Comparison of ENCODE assay signal across 13 cellular contexts in genomic region chr12:102735104-102735503, GRCh38.
DNase-seq lines count a peak whose midpoint lies in the region; ATAC-seq and TF ChIP-seq lines count a peak whose summit lies in the region.
"Had no signal": no experiment of that assay in that cellular context is flagged by ENCODE, and none has a peak within 500 bp of the region (broad histone marks: within the 10 kb centered on the region; RNA-seq: fewer than 3 reads in every experiment).

No MANE protein-coding gene starts in this region.

- H3K4me1 Mint-ChIP-seq in activated naive CD8-positive, alpha-beta T cell treated with anti-CD3 and anti-CD28 coated beads for 36 hours, result peaks cover 2% of the 10 kb centered on the region
- H3K4me1 Mint-ChIP-seq in activated naive CD8-positive, alpha-beta T cell treated with anti-CD3 and anti-CD28 coated beads, Interleukin-2, amount 50 U/mL, for 24 hours, result no peaks in the 10 kb centered on the region
- no peaks in the 10 kb centered on the region for H3K4me1 Mint-ChIP-seq in CD4-positive, alpha-beta T cell (ENCODE audit: low read depth)

- H3K27me3 Mint-ChIP-seq in activated naive CD8-positive, alpha-beta T cell treated with anti-CD3 and anti-CD28 coated beads for 36 hours, result peaks cover 7% of the 10 kb centered on the region
- no peaks in the 10 kb centered on the region for H3K27me3 Mint-ChIP-seq in activated naive CD8-positive, alpha-beta T cell treated with anti-CD3 and anti-CD28 coated beads, Interleukin-2, amount 50 U/mL, for 24 hours
- no peaks in the 10 kb centered on the region for H3K27me3 Mint-ChIP-seq in CD4-positive, alpha-beta T cell
- H3K27me3 Mint-ChIP-seq: type B pancreatic cell had no signal

- H3K27ac Mint-ChIP-seq in activated naive CD8-positive, alpha-beta T cell treated with anti-CD3 and anti-CD28 coated beads for 36 hours, result peak overlapping the region; percentile 54
- no peak overlapping the region for H3K27ac Mint-ChIP-seq in activated naive CD8-positive, alpha-beta T cell treated with anti-CD3 and anti-CD28 coated beads, Interleukin-2, amount 50 U/mL, for 24 hours
- no peak overlapping the region for H3K27ac Mint-ChIP-seq in CD4-positive, alpha-beta T cell
- H3K27ac Mint-ChIP-seq: activated naive CD4-positive, alpha-beta T cell treated with anti-CD3 and anti-CD28 coated beads for 36 hours; type B pancreatic cell had no signal

- no peaks in the 10 kb centered on the region for H3K27me3 ChIP-seq in CD4-positive, alpha-beta T cell (ENCODE audit: control insufficient read depth, insufficient read depth, low read length)

- intact Hi-C loops in CD4-positive, alpha-beta T cell (cut with DNase I, micrococcal nuclease), result no loop called here

- no peak for ATAC-seq in activated naive CD8-positive, alpha-beta T cell treated with anti-CD3 and anti-CD28 coated beads, Interleukin-2, amount 50 U/mL, for 24 hours
- ATAC-seq in HG02798 (IDR thresholded peaks at IDR 0.05; ENCODE audit: poor library complexity, unreplicated experiment) (peak; percentile 93), HG03575 (IDR thresholded peaks at IDR 0.05; ENCODE audit: extremely low read depth, insufficient number of reproducible peaks, low FRiP score, unreplicated experiment) (peak; percentile 76)
- no peak for ATAC-seq in CD4-positive, alpha-beta T cell (ENCODE audit: poor library complexity)

- CTCF ChIA-PET in CD4-positive, alpha-beta T cell (lab: Charles Lee), result no interaction called here

- DNase-seq in activated naive CD8-positive, alpha-beta T cell treated with anti-CD3 and anti-CD28 coated beads for 36 hours, result no peak
- DNase-seq in activated naive CD8-positive, alpha-beta T cell treated with anti-CD3 and anti-CD28 coated beads, Interleukin-2, amount 50 U/mL, for 24 hours, result no peak
- DNase-seq in stimulated activated CD4-positive, alpha-beta T cell treated with anti-CD3 and anti-CD28 coated beads, Interleukin-4, amount 100 ng/mL, for 24 hours, result no peak
- DNase-seq in CD4-positive, alpha-beta T cell, result no peak
- DNase-seq in cerebellar cortex (ENCODE audit: low spot score), result no peak
- no peak for DNase-seq in activated naive CD4-positive, alpha-beta T cell (lab: John Stamatoyannopoulos, UW)
- DNase-seq: activated naive CD4-positive, alpha-beta T cell treated with anti-CD3 and anti-CD28 coated beads for 36 hours; effector CD4-positive, alpha-beta T cell; Karpas-422; stimulated activated CD4-positive, alpha-beta T cell treated with anti-CD3 and anti-CD28 coated beads, Interleukin-4, amount 100 ng/mL, for 1 hour had no signal

- H3K27ac ChIP-seq in CD4-positive, alpha-beta T cell (ENCODE audit: low read depth, low read length), result no peak overlapping the region

- H3K9me3 Mint-ChIP-seq in activated naive CD8-positive, alpha-beta T cell treated with anti-CD3 and anti-CD28 coated beads for 36 hours, result peaks cover 5% of the 10 kb centered on the region
- H3K9me3 Mint-ChIP-seq in activated naive CD8-positive, alpha-beta T cell treated with anti-CD3 and anti-CD28 coated beads, Interleukin-2, amount 50 U/mL, for 24 hours, result peaks cover 8% of the 10 kb centered on the region
- H3K9me3 Mint-ChIP-seq in CD4-positive, alpha-beta T cell, result peaks cover 6% of the 10 kb centered on the region
- H3K9me3 Mint-ChIP-seq: type B pancreatic cell had no signal

- no peak for TF ChIP-seq CTCF in CD4-positive, alpha-beta T cell (IDR thresholded peaks at IDR 0.05)

- H3K9me3 ChIP-seq in CD4-positive, alpha-beta T cell (ENCODE audit: control insufficient read depth, low read length), result no peaks in the 10 kb centered on the region

- POLR2A ChIA-PET in CD4-positive, alpha-beta T cell (lab: Charles Lee), result no interaction called here

- H3K36me3 Mint-ChIP-seq in activated naive CD8-positive, alpha-beta T cell treated with anti-CD3 and anti-CD28 coated beads for 36 hours, result peaks cover 2% of the 10 kb centered on the region
- no peaks in the 10 kb centered on the region for H3K36me3 Mint-ChIP-seq in activated naive CD8-positive, alpha-beta T cell treated with anti-CD3 and anti-CD28 coated beads, Interleukin-2, amount 50 U/mL, for 24 hours (ENCODE audit: low read depth)
- H3K36me3 Mint-ChIP-seq in CD4-positive, alpha-beta T cell (ENCODE audit: low read depth), result no peaks in the 10 kb centered on the region
- H3K36me3 Mint-ChIP-seq: type B pancreatic cell had no signal

- H3K4me3 Mint-ChIP-seq in activated naive CD8-positive, alpha-beta T cell treated with anti-CD3 and anti-CD28 coated beads for 36 hours, result no peak overlapping the region
- no peak overlapping the region for H3K4me3 Mint-ChIP-seq in activated naive CD8-positive, alpha-beta T cell treated with anti-CD3 and anti-CD28 coated beads, Interleukin-2, amount 50 U/mL, for 24 hours
- no peak overlapping the region for H3K4me3 Mint-ChIP-seq in CD4-positive, alpha-beta T cell
- H3K4me3 Mint-ChIP-seq: activated naive CD4-positive, alpha-beta T cell treated with anti-CD3 and anti-CD28 coated beads for 36 hours; type B pancreatic cell had no signal

Comparison
In these comparisons a context has a peak if more than half of its experiments do, and no peak if none do; other contexts are left out.
1. ATAC-seq: peak in HG02798 (single experiment) and HG03575 (single experiment); none in activated naive CD8-positive, alpha-beta T cell treated with anti-CD3 and anti-CD28 coated beads, Interleukin-2, amount 50 U/mL, for 24 hours (single experiment) and CD4-positive, alpha-beta T cell (single experiment).